ENCODE assay signal across 9 cellular contexts in the genomic region with DNA sequence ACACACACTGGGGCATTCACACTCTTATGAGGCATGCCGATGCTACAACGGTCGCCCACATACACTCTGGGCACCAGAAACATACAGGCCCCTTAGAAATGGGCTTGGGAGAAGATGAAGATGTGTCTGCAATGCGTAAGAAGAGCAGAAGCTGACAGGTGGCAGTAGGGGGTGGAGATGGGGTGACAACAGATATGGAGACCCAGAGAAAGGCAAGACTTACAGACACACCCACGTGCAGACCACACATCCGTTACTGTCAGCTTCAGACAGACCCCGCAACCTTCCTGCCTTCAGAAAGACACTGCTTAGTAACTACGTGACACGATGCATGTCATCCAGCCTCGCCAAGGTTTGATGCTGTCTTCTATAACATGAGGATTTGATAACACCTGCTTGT.
DNase-seq lines count a peak whose midpoint lies in the region; ATAC-seq and TF ChIP-seq lines count a peak whose summit lies in the region.
"Had no signal": no experiment of that assay in that cellular context is flagged by ENCODE, and none has a peak within 500 bp of the region (broad histone marks: within the 10 kb centered on the region; RNA-seq: fewer than 3 reads in every experiment).

No MANE protein-coding gene starts in this region.

- H3K4me1 ChIP-seq in osteoblast (ENCODE audit: insufficient read depth, low read length), result peaks cover 14% of the 10 kb centered on the region
- no peaks in the 10 kb centered on the region for H3K4me1 ChIP-seq in uterus

- H3K27ac Mint-ChIP-seq in activated naive CD4-positive, alpha-beta T cell treated with anti-CD3 and anti-CD28 coated beads, Interleukin-2, amount 10 ng/mL, durations not matched to agents 7 days and 5 days, result peak overlapping the region; percentile 99

- peak overlapping the region; percentile 55 for H3K4me3 Mint-ChIP-seq in activated naive CD4-positive, alpha-beta T cell treated with anti-CD3 and anti-CD28 coated beads, Interleukin-2, amount 10 ng/mL, durations not matched to agents 7 days and 5 days

- no peak for ATAC-seq in GM18873 (IDR thresholded peaks at IDR 0.05; ENCODE audit: low FRiP score, unreplicated experiment)
- ATAC-seq: PC-3 had no signal

- CTCF ChIA-PET in activated naive CD4-positive, alpha-beta T cell treated with anti-CD3 and anti-CD28 coated beads, Interleukin-2, amount 10 ng/mL, durations not matched to agents 7 days and 5 days (lab: Charles Lee), result interaction anchor here (0.9 to 14.4 kb wide), 5 partner anchors 32 to 86 kb away, joined by 3 to 460 read pairs (median 4); a partner anchor contains a TSS

- TF ChIP-seq CTCF in osteoblast (IDR thresholded peaks at IDR 0.05; ENCODE audit: extremely low read depth, low read depth, low read length), result no peak
- TF ChIP-seq CTCF in uterus (IDR thresholded peaks at IDR 0.05), result no peak

- in situ Hi-C loops in KBM-7 (cut with MboI; ENCODE audit: low pct_unique_long_range_greater_than_20kb, low sequenced_read_pairs), result no loop called here

- no peak overlapping the region for H3K4me3 ChIP-seq in osteoblast (ENCODE audit: insufficient read depth, low read length)
- no peak overlapping the region for H3K4me3 ChIP-seq in uterus

- peaks cover 13% of the 10 kb centered on the region for H3K36me3 Mint-ChIP-seq in activated naive CD4-positive, alpha-beta T cell treated with anti-CD3 and anti-CD28 coated beads, Interleukin-2, amount 10 ng/mL, durations not matched to agents 7 days and 5 days

- H3K4me2 ChIP-seq in osteoblast (ENCODE audit: insufficient read depth, low read length), result no peak overlapping the region

- H3K79me2 ChIP-seq in osteoblast (ENCODE audit: insufficient read depth, low read length), result no peaks in the 10 kb centered on the region

- H2AFZ ChIP-seq in osteoblast (ENCODE audit: low read length), result no peak overlapping the region

- no peak overlapping the region for H3K27ac ChIP-seq in osteoblast (ENCODE audit: low read depth, low read length)
- H3K27ac ChIP-seq in uterus, result peak overlapping the region; percentile 56 to 69

- H3K36me3 ChIP-seq in osteoblast (ENCODE audit: insufficient read depth, low read length) (no peaks in the 10 kb centered on the region), uterus (no peaks in the 10 kb centered on the region)

- H3K27me3 Mint-ChIP-seq in activated naive CD4-positive, alpha-beta T cell treated with anti-CD3 and anti-CD28 coated beads, Interleukin-2, amount 10 ng/mL, durations not matched to agents 7 days and 5 days, result no peaks in the 10 kb centered on the region

- DNase-seq in activated CD4-positive, CD25-positive, alpha-beta regulatory T cell (lab: John Stamatoyannopoulos, UW), result peak; percentile 11 to 70 (median 36)
- no peak for DNase-seq in activated CD4-positive, CD25-positive, alpha-beta regulatory T cell treated with anti-CD3 and anti-CD28 coated beads, Interleukin-2, amount 50 U/mL, for 72 hours
- DNase-seq in activated naive CD4-positive, alpha-beta T cell treated with anti-CD3 and anti-CD28 coated beads, Interleukin-2, amount 10 ng/mL, durations not matched to agents 7 days and 5 days, result peak; percentile 92
- DNase-seq in osteoblast (ENCODE audit: insufficient read length, low spot score, missing footprints) (peak; percentile 54), uterus (no peak), NCI-H510A (lab: John Stamatoyannopoulos, UW) (no peak), KBM-7 (no peak)
- DNase-seq: PC-3 had no signal

- intact Hi-C loops in uterus (cut with DNase I; ENCODE audit: low total_unique reads), result no loop called here

- no peaks in the 10 kb centered on the region for H4K20me1 ChIP-seq in osteoblast (ENCODE audit: insufficient read depth, low read length)

- peaks cover 94% of the 10 kb centered on the region for H3K4me1 Mint-ChIP-seq in activated naive CD4-positive, alpha-beta T cell treated with anti-CD3 and anti-CD28 coated beads, Interleukin-2, amount 10 ng/mL, durations not matched to agents 7 days and 5 days

- no peak for TF ChIP-seq POLR2A in uterus (IDR thresholded peaks at IDR 0.05)

- H3K9me3 ChIP-seq in osteoblast (ENCODE audit: low read depth, low read length), result no peaks in the 10 kb centered on the region
- no peaks in the 10 kb centered on the region for H3K9me3 ChIP-seq in uterus

- no peaks in the 10 kb centered on the region for H3K9me3 Mint-ChIP-seq in activated naive CD4-positive, alpha-beta T cell treated with anti-CD3 and anti-CD28 coated beads, Interleukin-2, amount 10 ng/mL, durations not matched to agents 7 days and 5 days

- no peaks in the 10 kb centered on the region for H3K27me3 ChIP-seq in osteoblast (ENCODE audit: insufficient read depth, low read length)
- H3K27me3 ChIP-seq in uterus, result no peaks in the 10 kb centered on the region

Comparison
In these comparisons a context has a peak if more than half of its experiments do, and no peak if none do; other contexts are left out.
1. DNase-seq: peak in activated CD4-positive, CD25-positive, alpha-beta regulatory T cell (4 of 4), activated naive CD4-positive, alpha-beta T cell treated with anti-CD3 and anti-CD28 coated beads, Interleukin-2, amount 10 ng/mL, durations not matched to agents 7 days and 5 days (single experiment) and osteoblast (single experiment); none in activated CD4-positive, CD25-positive, alpha-beta regulatory T cell treated with anti-CD3 and anti-CD28 coated beads, Interleukin-2, amount 50 U/mL, for 72 hours (single experiment), uterus (0 of 2), NCI-H510A (single experiment) and KBM-7 (single experiment).